14 cellular contexts compared by ENCODE assay signal in genomic region chr1:41735587-41736290, GRCh38.
DNase-seq lines count a peak whose midpoint lies in the region; ATAC-seq and TF ChIP-seq lines count a peak whose summit lies in the region.
"Had no signal": no experiment of that assay in that cellular context is flagged by ENCODE, and none has a peak within 500 bp of the region (broad histone marks: within the 10 kb centered on the region; RNA-seq: fewer than 3 reads in every experiment).

No MANE protein-coding gene starts in this region.

- no peaks in the 10 kb centered on the region for H3K27me3 Mint-ChIP-seq in CD4-positive, alpha-beta T cell

- H3K9me2 ChIP-seq in SK-N-SH = no peaks in the 10 kb centered on the region

- ATAC-seq in CD4-positive, alpha-beta T cell (ENCODE audit: poor library complexity) = no peak
- no peak for ATAC-seq in gastroesophageal sphincter

- TF ChIP-seq CTCF in SK-N-SH (IDR thresholded peaks at IDR 0.05) (no peak), gastroesophageal sphincter (IDR thresholded peaks at IDR 0.05) (no peak)
- TF ChIP-seq CTCF in CD4-positive, alpha-beta T cell (IDR thresholded peaks at IDR 0.05) = no peak

- H3K36me3 ChIP-seq in SK-N-SH (replicated peaks in 1 of 2; ENCODE audit: control insufficient read depth in 1 of 2, insufficient read depth in 2 of 2, low read length in 1 of 2) (no peaks in the 10 kb centered on the region), gastroesophageal sphincter (no peaks in the 10 kb centered on the region)
- H3K36me3 ChIP-seq: sigmoid colon, thoracic aorta had no signal

- TF ChIP-seq RAD21 in SK-N-SH (IDR thresholded peaks at IDR 0.05; ENCODE audit: low read length) = no peak

- no peaks in the 10 kb centered on the region for H3K79me2 ChIP-seq in SK-N-SH (ENCODE audit: insufficient read depth)

- no peaks in the 10 kb centered on the region for H3F3A ChIP-seq in SK-N-SH (replicated peaks; ENCODE audit: insufficient read depth)

- H4K20me1 ChIP-seq in SK-N-SH (ENCODE audit: insufficient read depth) = no peaks in the 10 kb centered on the region

- no peak overlapping the region for H3K27ac Mint-ChIP-seq in CD4-positive, alpha-beta T cell
- H3K27ac Mint-ChIP-seq: mesothelial cell of epicardium had no signal

- CTCF ChIA-PET in SK-N-SH (lab: Yijun Ruan, JAX) = no interaction called here
- CTCF ChIA-PET in CD4-positive, alpha-beta T cell (lab: Charles Lee) = no interaction called here

- H2AFZ ChIP-seq in SK-N-SH (ENCODE audit: low read depth) = no peak overlapping the region

- no peaks in the 10 kb centered on the region for H3K9me3 ChIP-seq in SK-N-SH
- no peaks in the 10 kb centered on the region for H3K9me3 ChIP-seq in CD4-positive, alpha-beta T cell (ENCODE audit: control insufficient read depth, low read length)
- no peaks in the 10 kb centered on the region for H3K9me3 ChIP-seq in gastroesophageal sphincter
- H3K9me3 ChIP-seq: sigmoid colon, thoracic aorta had no signal

- H3K36me3 Mint-ChIP-seq in CD4-positive, alpha-beta T cell (ENCODE audit: low read depth) = no peaks in the 10 kb centered on the region
- H3K36me3 Mint-ChIP-seq: mesothelial cell of epicardium had no signal

- intact Hi-C loops in CD4-positive, alpha-beta T cell (cut with DNase I, micrococcal nuclease) = no loop called here

- H3K4me3 Mint-ChIP-seq in CD4-positive, alpha-beta T cell = no peak overlapping the region
- H3K4me3 Mint-ChIP-seq: CD8-positive, alpha-beta memory T cell; mesothelial cell of epicardium had no signal

- H3K4me1 Mint-ChIP-seq in CD4-positive, alpha-beta T cell (ENCODE audit: low read depth) = peaks cover 32% of the 10 kb centered on the region

- no peak overlapping the region for H3K4me3 ChIP-seq in SK-N-SH (ENCODE audit: low read depth in 2 of 2, low read length in 1 of 2)
- H3K4me3 ChIP-seq in gastroesophageal sphincter = no peak overlapping the region
- H3K4me3 ChIP-seq: sigmoid colon, thoracic aorta had no signal

- WGBS in SK-N-SH (ENCODE audit: low lambda C conversion rate) = 77% methylated on average over 13 of the region's 14 CpGs
- WGBS in gastroesophageal sphincter (ENCODE audit: low coverage in 1 of 2), 2 donors = 63 to 87% methylated on average over 3 to 7 of the region's 14 CpGs

- no peak overlapping the region for H3K4me2 ChIP-seq in SK-N-SH

- H3K4me1 ChIP-seq in SK-N-SH (ENCODE audit: control insufficient read depth in 1 of 2, insufficient read depth in 2 of 2, low read depth in 1 of 2, low read length in 1 of 2) (peaks cover 0 to 37% of the 10 kb centered on the region in 2 experiments; a peak in 1 of 4 replicates), gastroesophageal sphincter (peaks cover 0 to 13% (median 0%) of the 10 kb centered on the region in 3 donors)
- H3K4me1 ChIP-seq: sigmoid colon had no signal

- H3K27me3 ChIP-seq in SK-N-SH (ENCODE audit: insufficient read depth) (no peaks in the 10 kb centered on the region), gastroesophageal sphincter (no peaks in the 10 kb centered on the region)
- no peaks in the 10 kb centered on the region for H3K27me3 ChIP-seq in CD4-positive, alpha-beta T cell (ENCODE audit: control insufficient read depth, insufficient read depth, low read length)
- H3K27me3 ChIP-seq: sigmoid colon had no signal

- H3K27ac ChIP-seq in SK-N-SH (ENCODE audit: low read depth in 2 of 2, low read length in 1 of 2) (no peak overlapping the region), gastroesophageal sphincter (no peak overlapping the region)
- no peak overlapping the region for H3K27ac ChIP-seq in CD4-positive, alpha-beta T cell (ENCODE audit: low read depth, low read length)
- H3K27ac ChIP-seq: sigmoid colon, thoracic aorta had no signal

- TF ChIP-seq EP300 in SK-N-SH (IDR thresholded peaks at IDR 0.05; ENCODE audit: borderline replicate concordance in 1 of 2, low read depth in 1 of 2, low read length in 1 of 2) (no peak), gastroesophageal sphincter (IDR thresholded peaks at IDR 0.05) (no peak)

- DNase-seq in DMS79 treated with DMSO at 0.1 percent for 48 hours (lab: John Stamatoyannopoulos, UW) = peak; percentile 91
- peak; percentile 51 for DNase-seq in NCI-H345 treated with DMSO at 0.1 percent for 48 hours (lab: John Stamatoyannopoulos, UW; ENCODE audit: unreplicated experiment)
- DNase-seq in globus pallidus (ENCODE audit: low spot score) = peak; percentile 51
- DNase-seq in nucleus accumbens (lab: John Stamatoyannopoulos, UW) = peak in 40 of 56 donors; percentile 10 to 84 (median 48)
- DNase-seq in SK-N-SH = no peak
- DNase-seq in NK-92 treated with Interleukin-12 subunit alpha and Interleukin-12 subunit beta, amount 100 ng/mL, for 24 hours (lab: John Stamatoyannopoulos, UW) = no peak
- DNase-seq in CD4-positive, alpha-beta T cell = no peak
- DNase-seq: activated CD4-positive, CD25-positive, alpha-beta regulatory T cell treated with anti-CD3 and anti-CD28 coated beads, Interleukin-2, amount 50 U/mL, for 72 hours; activated T-cell treated with anti-CD3 and anti-CD28 coated beads, Interleukin-2, amount 50 U/mL, for 1 hour; sigmoid colon had no signal

- POLR2A ChIA-PET in SK-N-SH (lab: Yijun Ruan, JAX) = no interaction called here
- POLR2A ChIA-PET in CD4-positive, alpha-beta T cell (lab: Charles Lee) = no interaction called here

- no peak overlapping the region for H3K9ac ChIP-seq in SK-N-SH

- H3K9me3 Mint-ChIP-seq in CD4-positive, alpha-beta T cell = no peaks in the 10 kb centered on the region
- H3K9me3 Mint-ChIP-seq: CD8-positive, alpha-beta memory T cell; mesothelial cell of epicardium had no signal

- no peak for TF ChIP-seq POLR2A in gastroesophageal sphincter (IDR thresholded peaks at IDR 0.05)

TF ChIP-seq in SK-N-SH, 30 proteins besides CTCF, POLR2A, EP300 and RAD21:
- TF ChIP-seq FOXM1 (IDR thresholded peaks at IDR 0.05; ENCODE audit: low read depth) = no peak
- no peak for TF ChIP-seq GABPA (IDR thresholded peaks at IDR 0.05; ENCODE audit: low read depth)
- no peak for TF ChIP-seq JUND (IDR thresholded peaks at IDR 0.05)
- no peak for TF ChIP-seq GATA2 (CRISPR knock-in tag; IDR thresholded peaks at IDR 0.05)
- TF ChIP-seq ELF1 (IDR thresholded peaks at IDR 0.05) = no peak
- TF ChIP-seq PBX3 (IDR thresholded peaks at IDR 0.05) = no peak
TF ChIP-seq in SK-N-SH: peak in this region for 0.

Comparison
In these comparisons a context has a peak if more than half of its experiments do, and no peak if none do; other contexts are left out.
1. DNase-seq: peak in DMS79 treated with DMSO at 0.1 percent for 48 hours (single experiment), NCI-H345 treated with DMSO at 0.1 percent for 48 hours (single experiment), globus pallidus (single experiment) and nucleus accumbens (40 of 56); none in SK-N-SH (single experiment), NK-92 treated with Interleukin-12 subunit alpha and Interleukin-12 subunit beta, amount 100 ng/mL, for 24 hours (single experiment) and CD4-positive, alpha-beta T cell (0 of 10).